1 cellular context compared by ENCODE assay signal in genomic region chr1:205458777-205459566, GRCh38.
TF ChIP-seq lines count a peak whose summit lies in the region.

No MANE protein-coding gene starts in this region.

TF ChIP-seq in K562, 482 proteins besides CTCF, POLR2A, EP300 and RAD21 (continues in another document):
- TF ChIP-seq ZNF644 (tag; IDR thresholded peaks at IDR 0.05; ENCODE audit: low read depth) (peak; percentile 85), ZBED1 (IDR thresholded peaks at IDR 0.05) (no peak), FOXJ2 (tag; IDR thresholded peaks at IDR 0.05) (no peak), FOSL1 (tag; conservative IDR thresholded peaks at IDR 0.05) (no peak), FOXK2 (conservative IDR thresholded peaks at IDR 0.05 in 1 of 2, IDR thresholded peaks at IDR 0.05 in 1 of 2; ENCODE audit: low read depth in 2 of 2) (no peak), ZFP1 (CRISPR knock-in tag; IDR thresholded peaks at IDR 0.05) (no peak), NFE2 (IDR thresholded peaks at IDR 0.05; ENCODE audit: low read depth) (no peak), PREB (CRISPR knock-in tag; IDR thresholded peaks at IDR 0.05) (no peak), CREB5 (CRISPR knock-in tag; IDR thresholded peaks at IDR 0.05) (no peak), ZNF766 (CRISPR knock-in tag; conservative IDR thresholded peaks at IDR 0.05) (peak; percentile 71), MIER1 (IDR thresholded peaks at IDR 0.05; ENCODE audit: low read depth) (peak; percentile 96), NFE2L1 (tag; IDR thresholded peaks at IDR 0.05; ENCODE audit: borderline replicate concordance, low read depth) (no peak), ZNF785 (CRISPR knock-in tag; IDR thresholded peaks at IDR 0.05) (no peak), GTF2F1 (IDR thresholded peaks at IDR 0.05; ENCODE audit: low read depth, low read length) (no peak), UBTF (IDR thresholded peaks at IDR 0.05; ENCODE audit: borderline replicate concordance in 1 of 2, low read depth in 2 of 2, low read length in 2 of 2) (0 out of 4 replicates have a peak, but pooled peaks have one; percentile 33 to 43), ZNF584 (CRISPR knock-in tag; IDR thresholded peaks at IDR 0.05; ENCODE audit: low read depth) (0 out of 2 replicates have a peak, but pooled peaks have one; percentile 38), ZBTB33 (CRISPR knock-in tag; IDR thresholded peaks at IDR 0.05) (no peak), CREB3 (tag; conservative IDR thresholded peaks at IDR 0.05; ENCODE audit: low read depth) (0 out of 2 replicates have a peak, but pooled peaks have one; percentile 39), ZNF232 (CRISPR knock-in tag; IDR thresholded peaks at IDR 0.05) (peak; percentile 36; the same call in 1 of the 2 replicates), SNAPC5 (CRISPR knock-in tag; IDR thresholded peaks at IDR 0.05) (no peak), SAP30 (IDR thresholded peaks at IDR 0.05; ENCODE audit: borderline replicate concordance, insufficient read depth, low read depth, low read length, poor library complexity, severe bottlenecking) (no peak), KAT8 (IDR thresholded peaks at IDR 0.05; ENCODE audit: low read depth) (no peak), POU5F1 (IDR thresholded peaks at IDR 0.05; ENCODE audit: borderline replicate concordance, low read depth, low read length, partially characterized antibody) (no peak), ZNF639 (CRISPR knock-in tag; conservative IDR thresholded peaks at IDR 0.05 in 1 of 2, IDR thresholded peaks at IDR 0.05 in 1 of 2) (0 out of 4 replicates have a peak, but pooled peaks of 1 of the 2 experiments have one; percentile 29), PHB (CRISPR knock-in tag; IDR thresholded peaks at IDR 0.05) (no peak), CREM (IDR thresholded peaks at IDR 0.05; ENCODE audit: low read depth) (0 out of 2 replicates have a peak, but pooled peaks have one; percentile 12), PRMT5 (CRISPR knock-in tag; IDR thresholded peaks at IDR 0.05) (0 out of 2 replicates have a peak, but pooled peaks have one; percentile 57), CHD7 (IDR thresholded peaks at IDR 0.05; ENCODE audit: low read depth, low read length) (no peak), SIX5 (IDR thresholded peaks at IDR 0.05; ENCODE audit: borderline replicate concordance in 1 of 2, insufficient read depth in 1 of 2, low read depth in 1 of 2, low read length in 2 of 2) (no peak)
